1 cellular context compared by ENCODE assay signal in genomic region chr16:14354561-14355351, GRCh38.
TF ChIP-seq lines count a peak whose summit lies in the region.

No MANE protein-coding gene starts in this region.

TF ChIP-seq in GM12878, 131 proteins besides CTCF, POLR2A, EP300 and RAD21 (continued from another document and continues in another):
- TF ChIP-seq CUX1 (IDR thresholded peaks at IDR 0.05; ENCODE audit: insufficient replicate concordance, low read depth, low read length): peak; percentile 89
- TF ChIP-seq NFYA (IDR thresholded peaks at IDR 0.05; ENCODE audit: borderline replicate concordance, low read depth, low read length): no peak
- TF ChIP-seq USF2 (IDR thresholded peaks at IDR 0.05; ENCODE audit: borderline replicate concordance, low read depth, low read length): no peak
- peak; percentile 99 for TF ChIP-seq SPI1 (IDR thresholded peaks at IDR 0.05; ENCODE audit: borderline replicate concordance, insufficient read depth, low read depth, low read length)
- TF ChIP-seq POLR2AphosphoS2 (IDR thresholded peaks at IDR 0.05; ENCODE audit: low read depth, low read length): no peak
- peak; percentile 98 for TF ChIP-seq CBFB (IDR thresholded peaks at IDR 0.05; ENCODE audit: low read depth)
- no peak for TF ChIP-seq E2F4 (IDR thresholded peaks at IDR 0.05; ENCODE audit: low read depth, low read length)
- 0 out of 2 replicates have a peak, but pooled peaks have one; percentile 14 for TF ChIP-seq RB1 (IDR thresholded peaks at IDR 0.05; ENCODE audit: borderline replicate concordance)
- TF ChIP-seq PAX5 (IDR thresholded peaks at IDR 0.05; ENCODE audit: borderline replicate concordance, low read depth, low read length): peak; percentile 96
- TF ChIP-seq CHD4 (IDR thresholded peaks at IDR 0.05): no peak
- peak; percentile 73 to 78 for TF ChIP-seq BHLHE40 (IDR thresholded peaks at IDR 0.05; ENCODE audit: borderline replicate concordance in 1 of 2, low read depth in 2 of 2, low read length in 1 of 2)
- peak; percentile 93 for TF ChIP-seq CREM (IDR thresholded peaks at IDR 0.05; ENCODE audit: low read depth)
- TF ChIP-seq PAX8 (IDR thresholded peaks at IDR 0.05): peak; percentile 99
- TF ChIP-seq ESRRA (IDR thresholded peaks at IDR 0.05; ENCODE audit: low read length): peak; percentile 31; the same call in 1 of the 2 replicates
- TF ChIP-seq IKZF2 (IDR thresholded peaks at IDR 0.05): peak; percentile 98
- TF ChIP-seq MTA3 (IDR thresholded peaks at IDR 0.05; ENCODE audit: borderline replicate concordance, low read length): peak; percentile 95
- peak; percentile 98 for TF ChIP-seq JUNB (IDR thresholded peaks at IDR 0.05)
- TF ChIP-seq TAF1 (IDR thresholded peaks at IDR 0.05; ENCODE audit: borderline replicate concordance, low read depth, low read length): peak; percentile 12; the same call in 1 of the 2 replicates
- peak; percentile 71 for TF ChIP-seq CREB1 (IDR thresholded peaks at IDR 0.05; ENCODE audit: low read depth)
- TF ChIP-seq WRNIP1 (IDR thresholded peaks at IDR 0.05; ENCODE audit: borderline replicate concordance, low read depth, low read length): peak; percentile 69; the same call in 1 of the 2 replicates
- peak; percentile 27; the same call in 1 of the 2 replicates for TF ChIP-seq FOXK2 (IDR thresholded peaks at IDR 0.05)
- no peak for TF ChIP-seq SMAD5 (IDR thresholded peaks at IDR 0.05; ENCODE audit: low read depth)
- peak; percentile 23 to 92; a peak in 2 of 4 replicates for TF ChIP-seq SRF (IDR thresholded peaks at IDR 0.05; ENCODE audit: low read depth in 2 of 2, low read length in 2 of 2)
- peak; percentile 31; the same call in 1 of the 2 replicates for TF ChIP-seq SMC3 (IDR thresholded peaks at IDR 0.05; ENCODE audit: borderline replicate concordance, low read length)
- no peak for TF ChIP-seq ZNF622 (IDR thresholded peaks at IDR 0.05)
- no peak for TF ChIP-seq RFX5 (IDR thresholded peaks at IDR 0.05; ENCODE audit: low read depth, low read length)
- peak; percentile 95 for TF ChIP-seq ATF7 (IDR thresholded peaks at IDR 0.05; ENCODE audit: low read depth)
- TF ChIP-seq JUND (IDR thresholded peaks at IDR 0.05; ENCODE audit: low read depth, low read length): peak; percentile 92
- TF ChIP-seq IKZF1 (conservative IDR thresholded peaks at IDR 0.05): peak; percentile 94
- TF ChIP-seq MEF2B (IDR thresholded peaks at IDR 0.05; ENCODE audit: partially characterized antibody, poor library complexity, severe bottlenecking): peak; percentile 94
- peak; percentile 1 for TF ChIP-seq PBX3 (IDR thresholded peaks at IDR 0.05; ENCODE audit: insufficient replicate concordance, low read depth, low read length)
- TF ChIP-seq ATF3 (IDR thresholded peaks at IDR 0.05; ENCODE audit: borderline replicate concordance, extremely low read depth, low read depth, low read length): no peak
- TF ChIP-seq BCL11A (IDR thresholded peaks at IDR 0.05; ENCODE audit: low read depth, low read length): peak; percentile 96
- peak; percentile 98 for TF ChIP-seq ATF2 (IDR thresholded peaks at IDR 0.05; ENCODE audit: low read length)
- TF ChIP-seq LARP7 (IDR thresholded peaks at IDR 0.05): no peak
- peak; percentile 40 to 99; a peak in 3 of 4 replicates for TF ChIP-seq CEBPB (IDR thresholded peaks at IDR 0.05; ENCODE audit: borderline replicate concordance in 1 of 2, low read depth in 2 of 2, low read length in 2 of 2)
- no peak for TF ChIP-seq RELA (IDR thresholded peaks at IDR 0.05; ENCODE audit: borderline replicate concordance, partially characterized antibody)
- TF ChIP-seq PML (IDR thresholded peaks at IDR 0.05; ENCODE audit: low read length): peak; percentile 87; the same call in 1 of the 2 replicates
- peak; percentile 96; the same call in 1 of the 2 replicates for TF ChIP-seq BACH1 (IDR thresholded peaks at IDR 0.05; ENCODE audit: borderline replicate concordance)
- peak in 1 of 2 experiments; percentile 97; a peak in 2 of 4 replicates for TF ChIP-seq ETV6 (conservative IDR thresholded peaks at IDR 0.05 in 1 of 2, IDR thresholded peaks at IDR 0.05 in 1 of 2; ENCODE audit: borderline replicate concordance in 1 of 2, low read depth in 1 of 2)
- no peak for TF ChIP-seq NR2C1 (IDR thresholded peaks at IDR 0.05)
- peak; percentile 90 for TF ChIP-seq NR2F1 (conservative IDR thresholded peaks at IDR 0.05)
- peak; percentile 76 for TF ChIP-seq ZNF24 (IDR thresholded peaks at IDR 0.05)
- TF ChIP-seq RAD51 (IDR thresholded peaks at IDR 0.05): peak; percentile 45; the same call in 1 of the 2 replicates
- TF ChIP-seq SMAD1 (IDR thresholded peaks at IDR 0.05; ENCODE audit: low read depth, partially characterized antibody): peak; percentile 81
- no peak for TF ChIP-seq ASH2L (IDR thresholded peaks at IDR 0.05; ENCODE audit: borderline replicate concordance, low read depth)
- peak; percentile 63 for TF ChIP-seq SP1 (IDR thresholded peaks at IDR 0.05; ENCODE audit: low read depth, low read length)
- TF ChIP-seq YBX1 (IDR thresholded peaks at IDR 0.05): no peak
- no peak for TF ChIP-seq BRCA1 (IDR thresholded peaks at IDR 0.05; ENCODE audit: low read depth, low read length)
- peak; percentile 99 for TF ChIP-seq ZNF217 (IDR thresholded peaks at IDR 0.05)
- no peak for TF ChIP-seq CEBPZ (IDR thresholded peaks at IDR 0.05; ENCODE audit: low read depth, low read length)
- TF ChIP-seq ZNF384 (IDR thresholded peaks at IDR 0.05; ENCODE audit: borderline replicate concordance, low read depth, low read length): no peak
- TF ChIP-seq BCL3 (IDR thresholded peaks at IDR 0.05; ENCODE audit: borderline replicate concordance, insufficient read depth, low read depth, low read length, poor library complexity, severe bottlenecking): peak; percentile 92
- peak; percentile 61; the same call in 1 of the 2 replicates for TF ChIP-seq TCF7 (IDR thresholded peaks at IDR 0.05; ENCODE audit: borderline replicate concordance)
